ENCODE assay signal across 9 cellular contexts in genomic region chr16:49183911-49184310, GRCh38.
DNase-seq lines count a peak whose midpoint lies in the region; ATAC-seq and TF ChIP-seq lines count a peak whose summit lies in the region.
"Had no signal": no experiment of that assay in that cellular context is flagged by ENCODE, and none has a peak within 500 bp of the region (broad histone marks: within the 10 kb centered on the region; RNA-seq: fewer than 3 reads in every experiment).

No MANE protein-coding gene starts in this region.

- H3K9ac ChIP-seq in SK-N-SH (no peak overlapping the region), parathyroid adenoma (no peak overlapping the region)
- H3K9ac ChIP-seq: BLaER1 treated with 17β-estradiol and CSF1 and Interleukin-3, amounts not matched to agents 10 nM and 100 nM had no signal

- 34% methylated on average over 4 of the region's 5 CpGs for WGBS in SK-N-SH (ENCODE audit: low lambda C conversion rate)

- TF ChIP-seq POLR2A in uterus (IDR thresholded peaks at IDR 0.05): no peak

- no peaks in the 10 kb centered on the region for H3K79me2 ChIP-seq in SK-N-SH (ENCODE audit: insufficient read depth)
- no peaks in the 10 kb centered on the region for H3K79me2 ChIP-seq in parathyroid adenoma

- intact Hi-C loops in uterus (cut with DNase I; ENCODE audit: low total_unique reads): no loop called here

- H3K9me2 ChIP-seq in SK-N-SH: 0 out of 2 replicates have a peak, but pooled peaks cover 2% of the 10 kb centered on the region

- H3K9me3 ChIP-seq in SK-N-SH (peaks cover 4% of the 10 kb centered on the region; the same call in 1 of the 2 replicates), parathyroid adenoma (ENCODE audit: control insufficient read depth, low read length) (no peaks in the 10 kb centered on the region), uterus (no peaks in the 10 kb centered on the region)

- no peaks in the 10 kb centered on the region for H3F3A ChIP-seq in SK-N-SH (replicated peaks; ENCODE audit: insufficient read depth)

- no peaks in the 10 kb centered on the region for H4K20me1 ChIP-seq in SK-N-SH (ENCODE audit: insufficient read depth)
- H4K20me1 ChIP-seq: BLaER1 treated with 17β-estradiol and CSF1 and Interleukin-3, amounts not matched to agents 10 nM and 100 nM had no signal

- ATAC-seq in SK-N-SH treated with all-trans-retinoic acid at 6 μM for 48 hours: no peak
- ATAC-seq in GM19328 (IDR thresholded peaks at IDR 0.05; ENCODE audit: unreplicated experiment): no peak

- TF ChIP-seq EP300 in SK-N-SH (IDR thresholded peaks at IDR 0.05; ENCODE audit: borderline replicate concordance in 1 of 2, low read depth in 1 of 2, low read length in 1 of 2): no peak

- no peak overlapping the region for H2AFZ ChIP-seq in SK-N-SH (ENCODE audit: low read depth)
- H2AFZ ChIP-seq in parathyroid adenoma: no peak overlapping the region

- no peaks in the 10 kb centered on the region; a peak in 1 of 4 replicates for H3K4me1 ChIP-seq in SK-N-SH (ENCODE audit: control insufficient read depth in 1 of 2, insufficient read depth in 2 of 2, low read depth in 1 of 2, low read length in 1 of 2)
- no peaks in the 10 kb centered on the region for H3K4me1 ChIP-seq in parathyroid adenoma
- H3K4me1 ChIP-seq in uterus: no peaks in the 10 kb centered on the region

- H3K4me2 ChIP-seq in SK-N-SH: no peak overlapping the region
- H3K4me2 ChIP-seq in parathyroid adenoma (ENCODE audit: low read length): no peak overlapping the region
- H3K4me2 ChIP-seq: BLaER1 treated with 17β-estradiol and CSF1 and Interleukin-3, amounts not matched to agents 10 nM and 100 nM had no signal

- H3K27ac ChIP-seq in SK-N-SH (ENCODE audit: low read depth in 2 of 2, low read length in 1 of 2) (no peak overlapping the region), parathyroid adenoma (no peak overlapping the region), uterus (no peak overlapping the region), caudate nucleus (ENCODE audit: low read depth, low read length) (no peak overlapping the region)
- H3K27ac ChIP-seq: BLaER1 treated with 17β-estradiol and CSF1 and Interleukin-3, amounts not matched to agents 10 nM and 100 nM had no signal

- H3K4me3 ChIP-seq in SK-N-SH (ENCODE audit: low read depth in 2 of 2, low read length in 1 of 2) (no peak overlapping the region), LNCaP clone FGC (ENCODE audit: low read depth, low read length) (no peak overlapping the region), parathyroid adenoma (ENCODE audit: low read depth, low read length) (no peak overlapping the region), uterus (no peak overlapping the region)
- H3K4me3 ChIP-seq: BLaER1 treated with 17β-estradiol and CSF1 and Interleukin-3, amounts not matched to agents 10 nM and 100 nM had no signal

- POLR2A ChIA-PET in SK-N-SH (lab: Yijun Ruan, JAX): no interaction called here

- TF ChIP-seq CTCF in SK-N-SH (IDR thresholded peaks at IDR 0.05): peak; percentile 49; the same call in 1 of the 2 replicates
- TF ChIP-seq CTCF in LNCaP clone FGC (IDR thresholded peaks at IDR 0.05; ENCODE audit: control insufficient read depth, extremely low read depth, insufficient read depth): peak; percentile 37; the same call in 1 of the 2 replicates
- TF ChIP-seq CTCF in parathyroid adenoma (IDR thresholded peaks at IDR 0.05): peak; percentile 13
- no peak for TF ChIP-seq CTCF in uterus (IDR thresholded peaks at IDR 0.05)

- H3K27me3 ChIP-seq in SK-N-SH (ENCODE audit: insufficient read depth): no peaks in the 10 kb centered on the region
- no peaks in the 10 kb centered on the region for H3K27me3 ChIP-seq in parathyroid adenoma (ENCODE audit: control insufficient read depth, insufficient read depth, low read length)
- H3K27me3 ChIP-seq in uterus: peaks cover 0 to 5% of the 10 kb centered on the region in 2 donors
- H3K27me3 ChIP-seq: BLaER1 treated with 17β-estradiol and CSF1 and Interleukin-3, amounts not matched to agents 10 nM and 100 nM had no signal

- DNase-seq in SK-N-SH (peak; percentile 37), LNCaP clone FGC (ENCODE audit: low read depth) (no peak), SW480 (ENCODE audit: low spot score) (peak; percentile 9), uterus (no peak), caudate nucleus (lab: John Stamatoyannopoulos, UW) (no peak)

- CTCF ChIA-PET in SK-N-SH (lab: Yijun Ruan, JAX): interaction anchor here (0.9 to 1.2 kb wide), 4 partner anchors 22 to 490 kb away, joined by 3 read pairs; no protein-coding TSS in a partner anchor

- peak; percentile 58 for TF ChIP-seq RAD21 in SK-N-SH (IDR thresholded peaks at IDR 0.05; ENCODE audit: low read length)

- H3K36me3 ChIP-seq in SK-N-SH (replicated peaks in 1 of 2; ENCODE audit: control insufficient read depth in 1 of 2, insufficient read depth in 2 of 2, low read length in 1 of 2) (no peaks in the 10 kb centered on the region), parathyroid adenoma (ENCODE audit: control insufficient read depth, insufficient read depth, low read length) (no peaks in the 10 kb centered on the region), uterus (no peaks in the 10 kb centered on the region)
- H3K36me3 ChIP-seq: BLaER1 treated with 17β-estradiol and CSF1 and Interleukin-3, amounts not matched to agents 10 nM and 100 nM had no signal

TF ChIP-seq in SK-N-SH, 30 proteins besides CTCF, POLR2A, EP300 and RAD21:
- TF ChIP-seq USF2 (IDR thresholded peaks at IDR 0.05; ENCODE audit: borderline replicate concordance, low read depth, low read length): no peak
- TF ChIP-seq TEAD4 (IDR thresholded peaks at IDR 0.05; ENCODE audit: borderline replicate concordance, insufficient read depth): no peak
- no peak for TF ChIP-seq FOXJ3 (CRISPR knock-in tag; IDR thresholded peaks at IDR 0.05)
- no peak for TF ChIP-seq IRF3 (IDR thresholded peaks at IDR 0.05; ENCODE audit: low read depth, low read length)
- no peak for TF ChIP-seq GABPA (IDR thresholded peaks at IDR 0.05; ENCODE audit: low read depth)
- TF ChIP-seq EZH2phosphoT487 (IDR thresholded peaks at IDR 0.05; ENCODE audit: borderline replicate concordance, low read depth): no peak
- TF ChIP-seq SMC3 (IDR thresholded peaks at IDR 0.05; ENCODE audit: low read depth, low read length): peak; percentile 39

TF ChIP-seq in SK-N-SH treated with all-trans-retinoic acid at 6 μM for 48 hours, 23 proteins besides CTCF, POLR2A, EP300 and RAD21 (continues in another document):
- TF ChIP-seq ZC3H10 (CRISPR knock-in tag; IDR thresholded peaks at IDR 0.05): no peak
- no peak for TF ChIP-seq ZFP3 (CRISPR knock-in tag; IDR thresholded peaks at IDR 0.05)
- no peak for TF ChIP-seq TSHZ2 (CRISPR knock-in tag; IDR thresholded peaks at IDR 0.05)
- no peak for TF ChIP-seq TCF4 (CRISPR knock-in tag; IDR thresholded peaks at IDR 0.05; ENCODE audit: borderline replicate concordance)
- TF ChIP-seq TOX (CRISPR knock-in tag; IDR thresholded peaks at IDR 0.05; ENCODE audit: borderline replicate concordance): no peak
- no peak for TF ChIP-seq RARB (CRISPR knock-in tag; IDR thresholded peaks at IDR 0.05)
- TF ChIP-seq CREB5 (CRISPR knock-in tag; IDR thresholded peaks at IDR 0.05; ENCODE audit: low read depth): no peak
- TF ChIP-seq ESRRG (CRISPR knock-in tag; IDR thresholded peaks at IDR 0.05): no peak
- no peak for TF ChIP-seq CSDC2 (CRISPR knock-in tag; IDR thresholded peaks at IDR 0.05)
- no peak for TF ChIP-seq ZNF565 (CRISPR knock-in tag; conservative IDR thresholded peaks at IDR 0.05; ENCODE audit: low read depth)
- no peak for TF ChIP-seq ZFP30 (CRISPR knock-in tag; IDR thresholded peaks at IDR 0.05)

Comparison
In these comparisons a context has a peak if more than half of its experiments do, and no peak if none do; other contexts are left out.
1. DNase-seq: peak in SK-N-SH (single experiment) and SW480 (single experiment); none in LNCaP clone FGC (single experiment), uterus (0 of 2) and caudate nucleus (0 of 61).
2. CTCF ChIP-seq: peak in SK-N-SH (single experiment), LNCaP clone FGC (single experiment) and parathyroid adenoma (single experiment); none in uterus (0 of 4).